Comparison of ENCODE assay signal across 9 cellular contexts in genomic region chr12:108841825-108842224, GRCh38. TPM values are rescaled to one million over a fixed set of nuclear protein-coding genes. Genes with fewer than 3 reads are reported as not detected.
"Had no signal": no experiment of that assay in that cellular context is flagged by ENCODE, and none has a peak within 500 bp of the region (broad histone marks: within the 10 kb centered on the region; RNA-seq: fewer than 3 reads in every experiment).

No MANE protein-coding gene starts in this region.

RNA-seq across cellular contexts. Expression of gene DAO, which starts 38.1 kb away (rescaled TPM):
- total RNA-seq: activated B cell treated with CpG ODN at 0.5 μM for 24 hours; activated CD4-positive, alpha-beta memory T cell treated with anti-CD3 and anti-CD28 coated beads for 36 hours; cardiac muscle cell; dermis microvascular lymphatic vessel endothelial cell; frontal cortex; mucosa of gallbladder; naive thymus-derived CD4-positive, alpha-beta T cell; sigmoid colon; uterus had no signal
- polyA plus RNA-seq: cardiac muscle cell; naive thymus-derived CD4-positive, alpha-beta T cell had no signal
